8 cellular contexts compared by ENCODE assay signal in the genomic region with DNA sequence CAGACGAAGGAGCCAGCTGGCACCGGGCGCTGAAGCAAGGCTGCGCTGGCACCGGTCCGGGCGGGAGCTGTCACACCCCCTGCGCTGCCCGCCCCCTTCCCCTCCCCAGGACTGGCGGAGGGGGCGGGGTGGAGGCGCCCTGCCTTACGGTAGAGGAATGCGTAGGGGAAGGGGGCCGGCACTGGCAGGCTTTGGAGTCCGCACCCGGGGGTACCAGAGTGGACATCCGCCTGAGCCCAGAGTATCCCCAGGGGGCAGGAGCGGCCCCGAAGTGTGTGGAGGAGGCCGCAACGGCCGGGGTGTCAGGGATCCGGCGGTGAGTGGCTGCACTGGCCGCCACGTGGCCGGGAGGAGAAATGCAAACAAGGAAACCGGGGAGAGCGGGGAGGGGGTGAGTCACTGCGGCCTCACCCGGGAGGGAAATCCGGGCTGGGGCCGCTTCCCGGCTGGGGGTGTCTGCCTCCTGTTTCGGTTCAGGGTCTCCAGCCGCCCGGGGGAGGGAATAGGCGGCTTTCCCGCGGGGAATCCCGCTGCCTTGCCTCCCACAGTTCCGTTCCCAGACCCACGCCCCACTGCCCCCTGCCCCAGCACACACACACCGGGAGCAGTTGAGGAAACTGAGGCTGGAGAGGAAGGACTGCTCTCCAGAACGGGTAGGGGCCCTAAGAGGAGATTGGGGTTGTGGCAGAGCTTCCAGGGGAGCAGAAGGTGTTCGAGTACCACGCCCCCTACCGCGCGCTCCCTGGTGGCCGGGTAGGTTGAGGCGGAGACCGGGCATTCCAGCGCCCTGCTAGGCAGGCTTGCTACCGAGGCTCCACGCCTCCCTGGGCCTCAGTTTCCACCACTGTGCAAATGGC. TPM values are rescaled to one million over a fixed set of nuclear protein-coding genes. Genes with fewer than 3 reads are reported as not detected.
A peak's percentile ranks its signal among the peaks of the same experiment; 100 is the strongest.
DNase-seq lines count a peak whose midpoint lies in the region; ATAC-seq and TF ChIP-seq lines count a peak whose summit lies in the region.

A gene with protein sequence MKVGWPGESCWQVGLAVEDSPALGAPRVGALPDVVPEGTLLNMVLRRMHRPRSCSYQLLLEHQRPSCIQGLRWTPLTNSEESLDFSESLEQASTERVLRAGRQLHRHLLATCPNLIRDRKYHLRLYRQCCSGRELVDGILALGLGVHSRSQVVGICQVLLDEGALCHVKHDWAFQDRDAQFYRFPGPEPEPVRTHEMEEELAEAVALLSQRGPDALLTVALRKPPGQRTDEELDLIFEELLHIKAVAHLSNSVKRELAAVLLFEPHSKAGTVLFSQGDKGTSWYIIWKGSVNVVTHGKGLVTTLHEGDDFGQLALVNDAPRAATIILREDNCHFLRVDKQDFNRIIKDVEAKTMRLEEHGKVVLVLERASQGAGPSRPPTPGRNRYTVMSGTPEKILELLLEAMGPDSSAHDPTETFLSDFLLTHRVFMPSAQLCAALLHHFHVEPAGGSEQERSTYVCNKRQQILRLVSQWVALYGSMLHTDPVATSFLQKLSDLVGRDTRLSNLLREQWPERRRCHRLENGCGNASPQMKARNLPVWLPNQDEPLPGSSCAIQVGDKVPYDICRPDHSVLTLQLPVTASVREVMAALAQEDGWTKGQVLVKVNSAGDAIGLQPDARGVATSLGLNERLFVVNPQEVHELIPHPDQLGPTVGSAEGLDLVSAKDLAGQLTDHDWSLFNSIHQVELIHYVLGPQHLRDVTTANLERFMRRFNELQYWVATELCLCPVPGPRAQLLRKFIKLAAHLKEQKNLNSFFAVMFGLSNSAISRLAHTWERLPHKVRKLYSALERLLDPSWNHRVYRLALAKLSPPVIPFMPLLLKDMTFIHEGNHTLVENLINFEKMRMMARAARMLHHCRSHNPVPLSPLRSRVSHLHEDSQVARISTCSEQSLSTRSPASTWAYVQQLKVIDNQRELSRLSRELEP (minus strand): TSS at position 47 of the 857 bp plus-strand sequence. CDS start 324 bp downstream, outside the sequence.

- no peaks in the 10 kb centered on the region for H3K9me3 Mint-ChIP-seq in activated T-cell treated with anti-CD3 and anti-CD28 coated beads, Interleukin-2, amount 50 U/mL, for 24 hours

- no peak for TF ChIP-seq POLR2A in erythroblast (IDR thresholded peaks at IDR 0.05; ENCODE audit: low read length)

- no peaks in the 10 kb centered on the region for H3K36me3 Mint-ChIP-seq in activated T-cell treated with anti-CD3 and anti-CD28 coated beads, Interleukin-2, amount 50 U/mL, for 24 hours (ENCODE audit: low read depth)

- peak; percentile 68 to 74 for DNase-seq in AML-193 (lab: John Stamatoyannopoulos, UW)
- peak; percentile 76 for DNase-seq in NOMO-1 treated with DMSO at 0.1 percent for 48 hours (lab: John Stamatoyannopoulos, UW; ENCODE audit: unreplicated experiment)
- DNase-seq in activated T-cell treated with anti-CD3 and anti-CD28 coated beads, Interleukin-2, amount 50 U/mL, for 24 hours, result peak; percentile 82
- DNase-seq in erythroblast (lab: John Stamatoyannopoulos, UW), result peak; percentile 75 to 85
- DNase-seq in mucosa of gallbladder (ENCODE audit: low spot score), result peak; percentile 83
- DNase-seq in stimulated activated CD8-positive, alpha-beta memory T cell treated with anti-CD3 and anti-CD28 coated beads, Interleukin-7, amount 100 ng/mL, for 1 hour (ENCODE audit: low read depth in 2 of 2), result peak; percentile 35 to 45

- no peaks in the 10 kb centered on the region for H3K27me3 Mint-ChIP-seq in activated T-cell treated with anti-CD3 and anti-CD28 coated beads, Interleukin-2, amount 50 U/mL, for 24 hours

- ATAC-seq in GM18907 (IDR thresholded peaks at IDR 0.05; ENCODE audit: unreplicated experiment) (peak; percentile 56), HG03439 (IDR thresholded peaks at IDR 0.05; ENCODE audit: unreplicated experiment) (peak; percentile 52)

- H3K4me3 Mint-ChIP-seq in activated T-cell treated with anti-CD3 and anti-CD28 coated beads, Interleukin-2, amount 50 U/mL, for 24 hours, result peak within 1 kb of the TSS; percentile 75

- peaks cover 44% of the 10 kb centered on the region for H3K4me1 Mint-ChIP-seq in activated T-cell treated with anti-CD3 and anti-CD28 coated beads, Interleukin-2, amount 50 U/mL, for 24 hours (ENCODE audit: low read depth)

- peak within 1 kb of the TSS; percentile 80 for H3K27ac Mint-ChIP-seq in activated T-cell treated with anti-CD3 and anti-CD28 coated beads, Interleukin-2, amount 50 U/mL, for 24 hours

RNA-seq across cellular contexts. Expression of the gene that starts here (rescaled TPM):
- total RNA-seq in mucosa of gallbladder, result 54.8 TPM

Comparison
In these comparisons a context has a peak if more than half of its experiments do, and no peak if none do; other contexts are left out.
1. Peak in every context shown above with its lines: DNase-seq and ATAC-seq.